ENCODE assay signal across 1 cellular context in genomic region chr19:51549533-51550324, GRCh38.
TF ChIP-seq lines count a peak whose summit lies in the region.

No MANE protein-coding gene starts in this region.

TF ChIP-seq in K562, 482 proteins besides CTCF, POLR2A, EP300 and RAD21 (continued from another document and continues in another):
- no peak for TF ChIP-seq BCLAF1 (IDR thresholded peaks at IDR 0.05; ENCODE audit: borderline replicate concordance in 1 of 2, control insufficient read depth in 1 of 2, low read depth in 2 of 2, low read length in 1 of 2)
- no peak for TF ChIP-seq GATA2 (CRISPR knock-in tag; IDR thresholded peaks at IDR 0.05)
- no peak for TF ChIP-seq SREBF2 (CRISPR knock-in tag; IDR thresholded peaks at IDR 0.05)
- peak; percentile 70; the same call in 1 of the 2 replicates for TF ChIP-seq ERF (CRISPR knock-in tag; IDR thresholded peaks at IDR 0.05)
- TF ChIP-seq DEAF1 (CRISPR knock-in tag; IDR thresholded peaks at IDR 0.05) = no peak
- no peak for TF ChIP-seq HOMEZ (CRISPR knock-in tag; IDR thresholded peaks at IDR 0.05)
- peak; percentile 29; the same call in 1 of the 2 replicates for TF ChIP-seq GATAD2A (IDR thresholded peaks at IDR 0.05)
- TF ChIP-seq, protein P1, sequence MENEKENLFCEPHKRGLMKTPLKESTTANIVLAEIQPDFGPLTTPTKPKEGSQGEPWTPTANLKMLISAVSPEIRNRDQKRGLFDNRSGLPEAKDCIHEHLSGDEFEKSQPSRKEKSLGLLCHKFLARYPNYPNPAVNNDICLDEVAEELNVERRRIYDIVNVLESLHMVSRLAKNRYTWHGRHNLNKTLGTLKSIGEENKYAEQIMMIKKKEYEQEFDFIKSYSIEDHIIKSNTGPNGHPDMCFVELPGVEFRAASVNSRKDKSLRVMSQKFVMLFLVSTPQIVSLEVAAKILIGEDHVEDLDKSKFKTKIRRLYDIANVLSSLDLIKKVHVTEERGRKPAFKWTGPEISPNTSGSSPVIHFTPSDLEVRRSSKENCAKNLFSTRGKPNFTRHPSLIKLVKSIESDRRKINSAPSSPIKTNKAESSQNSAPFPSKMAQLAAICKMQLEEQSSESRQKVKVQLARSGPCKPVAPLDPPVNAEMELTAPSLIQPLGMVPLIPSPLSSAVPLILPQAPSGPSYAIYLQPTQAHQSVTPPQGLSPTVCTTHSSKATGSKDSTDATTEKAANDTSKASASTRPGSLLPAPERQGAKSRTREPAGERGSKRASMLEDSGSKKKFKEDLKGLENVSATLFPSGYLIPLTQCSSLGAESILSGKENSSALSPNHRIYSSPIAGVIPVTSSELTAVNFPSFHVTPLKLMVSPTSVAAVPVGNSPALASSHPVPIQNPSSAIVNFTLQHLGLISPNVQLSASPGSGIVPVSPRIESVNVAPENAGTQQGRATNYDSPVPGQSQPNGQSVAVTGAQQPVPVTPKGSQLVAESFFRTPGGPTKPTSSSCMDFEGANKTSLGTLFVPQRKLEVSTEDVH (IDR thresholded peaks at IDR 0.05; ENCODE audit: low read depth, partially characterized antibody) = no peak
- TF ChIP-seq ATF7 (IDR thresholded peaks at IDR 0.05) = peak; percentile 25; the same call in 1 of the 2 replicates
- TF ChIP-seq ZNF609 (CRISPR knock-in tag; IDR thresholded peaks at IDR 0.05; ENCODE audit: borderline replicate concordance) = peak; percentile 51; the same call in 1 of the 2 replicates
- TF ChIP-seq U2AF2 (optimal IDR thresholded peaks at IDR 0.05; ENCODE audit: low read depth, low read length) = no peak
- TF ChIP-seq XRCC5 (IDR thresholded peaks at IDR 0.05; ENCODE audit: low read depth, low read length) = 0 out of 2 replicates have a peak, but pooled peaks have one; percentile 39
- TF ChIP-seq NFXL1 (CRISPR knock-in tag; IDR thresholded peaks at IDR 0.05) = no peak
- peak in 1 of 2 experiments; percentile 44; a peak in 1 of 3 replicates for TF ChIP-seq CBX3 (IDR thresholded peaks at IDR 0.05; ENCODE audit: borderline replicate concordance in 1 of 2, low read length in 2 of 2)
- peak; percentile 88; the same call in 1 of the 2 replicates for TF ChIP-seq DMBX1 (CRISPR knock-in tag; IDR thresholded peaks at IDR 0.05; ENCODE audit: borderline replicate concordance)
- TF ChIP-seq ZKSCAN8 (CRISPR knock-in tag; IDR thresholded peaks at IDR 0.05) = no peak
- TF ChIP-seq MECOM (CRISPR knock-in tag; IDR thresholded peaks at IDR 0.05) = no peak; the same call in 1 of the 2 replicates
- TF ChIP-seq MEF2A (IDR thresholded peaks at IDR 0.05; ENCODE audit: control insufficient read depth, low read depth, low read length) = no peak
- TF ChIP-seq ETV1 (tag; conservative IDR thresholded peaks at IDR 0.05; ENCODE audit: low read depth) = no peak
- TF ChIP-seq L3MBTL2 (IDR thresholded peaks at IDR 0.05) = peak; percentile 97
- TF ChIP-seq CHD2 (IDR thresholded peaks at IDR 0.05; ENCODE audit: low read depth, low read length) = no peak
- no peak for TF ChIP-seq FOXM1 (IDR thresholded peaks at IDR 0.05; ENCODE audit: low read depth)
- no peak for TF ChIP-seq FOXM1 (CRISPR knock-in tag; IDR thresholded peaks at IDR 0.05; ENCODE audit: low read depth)
- peak; percentile 35; the same call in 1 of the 2 replicates for TF ChIP-seq VEZF1 (CRISPR knock-in tag; IDR thresholded peaks at IDR 0.05)
- no peak for TF ChIP-seq ZBTB43 (CRISPR knock-in tag; IDR thresholded peaks at IDR 0.05)
- peak; percentile 30; the same call in 1 of the 2 replicates for TF ChIP-seq MYNN (IDR thresholded peaks at IDR 0.05)
- no peak for TF ChIP-seq MYNN (CRISPR knock-in tag; IDR thresholded peaks at IDR 0.05)
- TF ChIP-seq MAZ (CRISPR knock-in tag; conservative IDR thresholded peaks at IDR 0.05 in 1 of 2, IDR thresholded peaks at IDR 0.05 in 1 of 2) = peak; percentile 9 to 62; a peak in 1 of 4 replicates
- no peak for TF ChIP-seq ZNF140 (CRISPR knock-in tag; IDR thresholded peaks at IDR 0.05)
- TF ChIP-seq NR2C2 (CRISPR knock-in tag; IDR thresholded peaks at IDR 0.05) = no peak
- TF ChIP-seq NR2C2 (tag; IDR thresholded peaks at IDR 0.05) = peak; percentile 11; the same call in 1 of the 2 replicates
- no peak for TF ChIP-seq RUNX1 (IDR thresholded peaks at IDR 0.05; ENCODE audit: low read depth)
- TF ChIP-seq MLLT1 (IDR thresholded peaks at IDR 0.05) = peak; percentile 23 to 76; a peak in 2 of 4 replicates
- TF ChIP-seq PPARD (CRISPR knock-in tag; IDR thresholded peaks at IDR 0.05) = no peak
- TF ChIP-seq PHF8 (IDR thresholded peaks at IDR 0.05; ENCODE audit: borderline replicate concordance, low read length) = peak; percentile 36; the same call in 1 of the 2 replicates
- TF ChIP-seq MCM3 (IDR thresholded peaks at IDR 0.05) = no peak
- no peak for TF ChIP-seq BCOR (IDR thresholded peaks at IDR 0.05)
- TF ChIP-seq BDP1 (IDR thresholded peaks at IDR 0.05; ENCODE audit: insufficient read depth, insufficient read length) = no peak
- no peak for TF ChIP-seq RFX1 (IDR thresholded peaks at IDR 0.05)
- TF ChIP-seq FIP1L1 (IDR thresholded peaks at IDR 0.05; ENCODE audit: low read depth, low read length, poor library complexity, severe bottlenecking) = no peak
- TF ChIP-seq JUN (IDR thresholded peaks at IDR 0.05; ENCODE audit: borderline replicate concordance, low read depth, low read length) = peak; percentile 30; the same call in 1 of the 2 replicates
- TF ChIP-seq JUN (CRISPR knock-in tag; IDR thresholded peaks at IDR 0.05; ENCODE audit: borderline replicate concordance) = no peak
- TF ChIP-seq C11orf30 (IDR thresholded peaks at IDR 0.05; ENCODE audit: low read depth) = peak; percentile 19; the same call in 1 of the 2 replicates
- TF ChIP-seq, protein P2, sequence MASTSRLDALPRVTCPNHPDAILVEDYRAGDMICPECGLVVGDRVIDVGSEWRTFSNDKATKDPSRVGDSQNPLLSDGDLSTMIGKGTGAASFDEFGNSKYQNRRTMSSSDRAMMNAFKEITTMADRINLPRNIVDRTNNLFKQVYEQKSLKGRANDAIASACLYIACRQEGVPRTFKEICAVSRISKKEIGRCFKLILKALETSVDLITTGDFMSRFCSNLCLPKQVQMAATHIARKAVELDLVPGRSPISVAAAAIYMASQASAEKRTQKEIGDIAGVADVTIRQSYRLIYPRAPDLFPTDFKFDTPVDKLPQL (IDR thresholded peaks at IDR 0.05; ENCODE audit: extremely low read depth, insufficient read length) = no peak
- peak; percentile 52; the same call in 1 of the 2 replicates for TF ChIP-seq ZNF354B (CRISPR knock-in tag; IDR thresholded peaks at IDR 0.05)
- TF ChIP-seq HDAC1 (IDR thresholded peaks at IDR 0.05) = no peak
